1 cellular context compared by ENCODE assay signal in the genomic region with DNA sequence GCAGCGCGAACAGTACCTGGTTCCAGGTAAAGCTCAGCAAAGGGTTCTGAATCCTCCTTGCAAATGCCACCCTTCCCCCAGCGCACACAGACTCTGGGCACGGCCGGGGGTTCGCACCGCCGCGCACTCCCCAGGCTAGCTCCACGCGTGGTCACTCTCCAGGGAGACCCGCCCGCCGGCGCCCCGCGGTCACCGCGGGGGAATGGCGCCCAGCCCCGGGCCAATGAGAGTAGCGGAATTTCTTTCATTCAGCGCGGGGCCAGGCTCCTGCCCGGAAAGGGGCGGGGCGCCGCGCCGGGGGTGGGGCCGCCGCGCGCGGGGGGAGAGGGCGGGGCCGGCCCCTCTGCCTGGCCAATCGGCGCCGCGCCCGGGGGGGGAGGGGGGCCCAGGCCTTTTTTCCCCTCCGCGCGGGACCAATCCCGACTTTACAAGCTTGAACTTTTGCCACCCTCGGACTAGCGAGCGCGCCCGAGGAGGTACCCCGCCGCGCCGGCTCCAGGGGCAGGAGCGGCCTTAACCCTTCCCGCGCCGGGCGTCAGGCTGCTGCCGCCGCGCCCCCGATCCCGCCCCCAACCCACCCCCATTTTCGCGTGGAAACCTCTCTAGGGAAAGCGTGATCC.
TF ChIP-seq lines count a peak whose summit lies in the region.

No MANE protein-coding gene starts in this region.

TF ChIP-seq in K562, 482 proteins besides CTCF, POLR2A, EP300 and RAD21 (continued from another document and continues in another):
- TF ChIP-seq ZNF592 (IDR thresholded peaks at IDR 0.05) (peak; percentile 59; the same call in 1 of the 2 replicates), ZNF280A (IDR thresholded peaks at IDR 0.05; ENCODE audit: low read depth, partially characterized antibody) (no peak), NCOA2 (IDR thresholded peaks at IDR 0.05; ENCODE audit: partially characterized antibody in 2 of 2) (no peak), MLLT1 (IDR thresholded peaks at IDR 0.05) (no peak), MAX (CRISPR knock-in tag; IDR thresholded peaks at IDR 0.05) (0 out of 2 replicates have a peak, but pooled peaks have one; percentile 43), MAZ (CRISPR knock-in tag; conservative IDR thresholded peaks at IDR 0.05 in 1 of 2, IDR thresholded peaks at IDR 0.05 in 1 of 2) (peak; percentile 46 to 74; a peak in 3 of 4 replicates), SMARCA5 (IDR thresholded peaks at IDR 0.05) (no peak), U2AF2 (optimal IDR thresholded peaks at IDR 0.05; ENCODE audit: low read depth, low read length) (no peak), ZNF316 (IDR thresholded peaks at IDR 0.05) (peak; percentile 94), ZNF384 (IDR thresholded peaks at IDR 0.05; ENCODE audit: low read depth, low read length) (no peak), ZNF212 (CRISPR knock-in tag; IDR thresholded peaks at IDR 0.05) (no peak), C11orf30 (IDR thresholded peaks at IDR 0.05; ENCODE audit: low read depth) (no peak), RBM14 (IDR thresholded peaks at IDR 0.05; ENCODE audit: borderline replicate concordance, insufficient read depth, low read depth, low read length) (no peak), NFE2L1 (tag; IDR thresholded peaks at IDR 0.05; ENCODE audit: borderline replicate concordance, low read depth) (no peak), SRSF7 (optimal IDR thresholded peaks at IDR 0.05; ENCODE audit: low read depth, low read length) (no peak), L3MBTL2 (IDR thresholded peaks at IDR 0.05) (peak; percentile 63; the same call in 1 of the 2 replicates), MAFG (tag; conservative IDR thresholded peaks at IDR 0.05) (no peak), ZNF696 (CRISPR knock-in tag; conservative IDR thresholded peaks at IDR 0.05) (no peak), ATF7 (IDR thresholded peaks at IDR 0.05) (0 out of 2 replicates have a peak, but pooled peaks have one; percentile 34), ZNF583 (CRISPR knock-in tag; IDR thresholded peaks at IDR 0.05) (no peak), YBX1 (IDR thresholded peaks at IDR 0.05) (no peak), MED1 (CRISPR knock-in tag; IDR thresholded peaks at IDR 0.05; ENCODE audit: borderline replicate concordance) (no peak), RBM15 (IDR thresholded peaks at IDR 0.05; ENCODE audit: insufficient read depth, low read length) (no peak), ZNF324 (CRISPR knock-in tag; IDR thresholded peaks at IDR 0.05) (no peak), RFX1 (IDR thresholded peaks at IDR 0.05) (no peak), MECOM (CRISPR knock-in tag; IDR thresholded peaks at IDR 0.05) (no peak), SIN3A (IDR thresholded peaks at IDR 0.05; ENCODE audit: borderline replicate concordance in 2 of 2, control insufficient read depth in 1 of 2, low read depth in 2 of 2, low read length in 2 of 2) (peak in 1 of 2 experiments; percentile 60; a peak in 1 of 4 replicates), EGR1 (conservative IDR thresholded peaks at IDR 0.05) (0 out of 2 replicates have a peak, but pooled peaks have one; percentile 3), TBP (optimal IDR thresholded peaks at IDR 0.05; ENCODE audit: low read depth, low read length) (peak; percentile 26), ZNF124 (CRISPR knock-in tag; IDR thresholded peaks at IDR 0.05) (no peak), ZNF445 (CRISPR knock-in tag; IDR thresholded peaks at IDR 0.05; ENCODE audit: low read depth) (no peak), SMARCA4 (IDR thresholded peaks at IDR 0.05) (no peak), ZSCAN29 (IDR thresholded peaks at IDR 0.05) (no peak), ZNF785 (CRISPR knock-in tag; IDR thresholded peaks at IDR 0.05) (no peak), ZEB2 (IDR thresholded peaks at IDR 0.05) (0 out of 2 replicates have a peak, but pooled peaks have one; percentile 25), THAP12 (CRISPR knock-in tag; IDR thresholded peaks at IDR 0.05) (0 out of 2 replicates have a peak, but pooled peaks have one; percentile 12), ZNF174 (CRISPR knock-in tag; IDR thresholded peaks at IDR 0.05) (no peak)
- TF ChIP-seq, protein P1, sequence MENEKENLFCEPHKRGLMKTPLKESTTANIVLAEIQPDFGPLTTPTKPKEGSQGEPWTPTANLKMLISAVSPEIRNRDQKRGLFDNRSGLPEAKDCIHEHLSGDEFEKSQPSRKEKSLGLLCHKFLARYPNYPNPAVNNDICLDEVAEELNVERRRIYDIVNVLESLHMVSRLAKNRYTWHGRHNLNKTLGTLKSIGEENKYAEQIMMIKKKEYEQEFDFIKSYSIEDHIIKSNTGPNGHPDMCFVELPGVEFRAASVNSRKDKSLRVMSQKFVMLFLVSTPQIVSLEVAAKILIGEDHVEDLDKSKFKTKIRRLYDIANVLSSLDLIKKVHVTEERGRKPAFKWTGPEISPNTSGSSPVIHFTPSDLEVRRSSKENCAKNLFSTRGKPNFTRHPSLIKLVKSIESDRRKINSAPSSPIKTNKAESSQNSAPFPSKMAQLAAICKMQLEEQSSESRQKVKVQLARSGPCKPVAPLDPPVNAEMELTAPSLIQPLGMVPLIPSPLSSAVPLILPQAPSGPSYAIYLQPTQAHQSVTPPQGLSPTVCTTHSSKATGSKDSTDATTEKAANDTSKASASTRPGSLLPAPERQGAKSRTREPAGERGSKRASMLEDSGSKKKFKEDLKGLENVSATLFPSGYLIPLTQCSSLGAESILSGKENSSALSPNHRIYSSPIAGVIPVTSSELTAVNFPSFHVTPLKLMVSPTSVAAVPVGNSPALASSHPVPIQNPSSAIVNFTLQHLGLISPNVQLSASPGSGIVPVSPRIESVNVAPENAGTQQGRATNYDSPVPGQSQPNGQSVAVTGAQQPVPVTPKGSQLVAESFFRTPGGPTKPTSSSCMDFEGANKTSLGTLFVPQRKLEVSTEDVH (IDR thresholded peaks at IDR 0.05; ENCODE audit: low read depth, partially characterized antibody), result no peak
- TF ChIP-seq, protein P2, sequence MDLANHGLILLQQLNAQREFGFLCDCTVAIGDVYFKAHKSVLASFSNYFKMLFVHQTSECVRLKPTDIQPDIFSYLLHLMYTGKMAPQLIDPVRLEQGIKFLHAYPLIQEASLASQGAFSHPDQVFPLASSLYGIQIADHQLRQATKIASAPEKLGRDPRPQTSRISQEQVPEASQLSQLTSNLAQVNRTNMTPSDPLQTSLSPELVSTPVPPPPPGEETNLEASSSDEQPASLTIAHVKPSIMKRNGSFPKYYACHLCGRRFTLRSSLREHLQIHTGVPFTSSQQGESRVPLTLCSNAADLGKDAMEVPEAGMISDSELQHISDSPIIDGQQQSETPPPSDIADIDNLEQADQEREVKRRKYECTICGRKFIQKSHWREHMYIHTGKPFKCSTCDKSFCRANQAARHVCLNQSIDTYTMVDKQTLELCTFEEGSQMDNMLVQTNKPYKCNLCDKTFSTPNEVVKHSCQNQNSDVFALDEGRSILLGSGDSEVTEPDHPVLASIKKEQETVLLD (IDR thresholded peaks at IDR 0.05), result 0 out of 2 replicates have a peak, but pooled peaks have one; percentile 31
- TF ChIP-seq, protein P3, sequence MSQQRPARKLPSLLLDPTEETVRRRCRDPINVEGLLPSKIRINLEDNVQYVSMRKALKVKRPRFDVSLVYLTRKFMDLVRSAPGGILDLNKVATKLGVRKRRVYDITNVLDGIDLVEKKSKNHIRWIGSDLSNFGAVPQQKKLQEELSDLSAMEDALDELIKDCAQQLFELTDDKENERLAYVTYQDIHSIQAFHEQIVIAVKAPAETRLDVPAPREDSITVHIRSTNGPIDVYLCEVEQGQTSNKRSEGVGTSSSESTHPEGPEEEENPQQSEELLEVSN (IDR thresholded peaks at IDR 0.05; ENCODE audit: borderline replicate concordance in 1 of 2, extremely low read depth in 1 of 2, insufficient read depth in 1 of 2, insufficient read length in 1 of 2, low read depth in 1 of 2, low read length in 1 of 2, poor library complexity in 1 of 2, severe bottlenecking in 1 of 2), result peak; percentile 77 to 91
- TF ChIP-seq, protein P4, sequence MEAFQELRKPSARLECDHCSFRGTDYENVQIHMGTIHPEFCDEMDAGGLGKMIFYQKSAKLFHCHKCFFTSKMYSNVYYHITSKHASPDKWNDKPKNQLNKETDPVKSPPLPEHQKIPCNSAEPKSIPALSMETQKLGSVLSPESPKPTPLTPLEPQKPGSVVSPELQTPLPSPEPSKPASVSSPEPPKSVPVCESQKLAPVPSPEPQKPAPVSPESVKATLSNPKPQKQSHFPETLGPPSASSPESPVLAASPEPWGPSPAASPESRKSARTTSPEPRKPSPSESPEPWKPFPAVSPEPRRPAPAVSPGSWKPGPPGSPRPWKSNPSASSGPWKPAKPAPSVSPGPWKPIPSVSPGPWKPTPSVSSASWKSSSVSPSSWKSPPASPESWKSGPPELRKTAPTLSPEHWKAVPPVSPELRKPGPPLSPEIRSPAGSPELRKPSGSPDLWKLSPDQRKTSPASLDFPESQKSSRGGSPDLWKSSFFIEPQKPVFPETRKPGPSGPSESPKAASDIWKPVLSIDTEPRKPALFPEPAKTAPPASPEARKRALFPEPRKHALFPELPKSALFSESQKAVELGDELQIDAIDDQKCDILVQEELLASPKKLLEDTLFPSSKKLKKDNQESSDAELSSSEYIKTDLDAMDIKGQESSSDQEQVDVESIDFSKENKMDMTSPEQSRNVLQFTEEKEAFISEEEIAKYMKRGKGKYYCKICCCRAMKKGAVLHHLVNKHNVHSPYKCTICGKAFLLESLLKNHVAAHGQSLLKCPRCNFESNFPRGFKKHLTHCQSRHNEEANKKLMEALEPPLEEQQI (IDR thresholded peaks at IDR 0.05), result no peak
